In genomic region chr5:147780924-147781530, GRCh38 we compare ENCODE assay signal across 13 cellular contexts. TPM values are rescaled to one million over a fixed set of nuclear protein-coding genes. Genes with fewer than 3 reads are reported as not detected.
DNase-seq lines count a peak whose midpoint lies in the region; TF ChIP-seq lines count a peak whose summit lies in the region.
"Had no signal": no experiment of that assay in that cellular context is flagged by ENCODE, and none has a peak within 500 bp of the region (broad histone marks: within the 10 kb centered on the region; RNA-seq: fewer than 3 reads in every experiment).

No MANE protein-coding gene starts in this region.

- H3K27me3 ChIP-seq in KMS-11 (ENCODE audit: insufficient read depth, low read depth), result no peaks in the 10 kb centered on the region
- H3K27me3 ChIP-seq: colonic mucosa had no signal

- peaks cover 37% of the 10 kb centered on the region for H3K79me2 ChIP-seq in KMS-11 (ENCODE audit: insufficient read depth, low read depth)

- H3K4me1 Mint-ChIP-seq in brain, result peaks cover 42% of the 10 kb centered on the region
- H3K4me1 Mint-ChIP-seq in nephron, result peaks cover 17% of the 10 kb centered on the region

- H3K36me3 Mint-ChIP-seq in brain (peaks cover 13% of the 10 kb centered on the region), nephron (ENCODE audit: low read depth) (no peaks in the 10 kb centered on the region)

- H3K27ac ChIP-seq in KMS-11, result peak overlapping the region; percentile 78; the same call in 1 of the 2 replicates
- H3K27ac ChIP-seq: colonic mucosa, foreskin keratinocyte had no signal

- no peaks in the 10 kb centered on the region for H4K20me1 ChIP-seq in KMS-11 (ENCODE audit: insufficient read depth)

- H3K9ac ChIP-seq in KMS-11, result peak overlapping the region; percentile 59; the same call in 1 of the 2 replicates

- peak overlapping the region; percentile 89 to 97 (median 94) for H3K4me3 Mint-ChIP-seq in brain
- H3K4me3 Mint-ChIP-seq in nephron, result peak overlapping the region; percentile 74 to 84 (median 81)

- H3K4me3 ChIP-seq in KMS-11 (IDR thresholded peaks at IDR 0.05; ENCODE audit: insufficient read depth, low read depth, low read length), result no peak overlapping the region
- H3K4me3 ChIP-seq: colonic mucosa, lung had no signal

- H3K27ac Mint-ChIP-seq in brain, result peak overlapping the region; percentile 87 to 98 (median 98)
- H3K27ac Mint-ChIP-seq in nephron, result peak overlapping the region; percentile 67 to 81 (median 72)

- peak overlapping the region; percentile 85 for H3K4me2 ChIP-seq in KMS-11

- no peak overlapping the region for H2AFZ ChIP-seq in KMS-11 (ENCODE audit: low read depth)

- peaks cover 23% of the 10 kb centered on the region for H3K27me3 Mint-ChIP-seq in brain
- no peaks in the 10 kb centered on the region for H3K27me3 Mint-ChIP-seq in nephron (ENCODE audit: low read depth)

- H3K9me3 Mint-ChIP-seq in brain, result peaks cover 0 to 6% (median 0%) of the 10 kb centered on the region in 5 experiments
- H3K9me3 Mint-ChIP-seq in nephron, result no peaks in the 10 kb centered on the region

- DNase-seq in DMS79 treated with DMSO at 0.1 percent for 48 hours (lab: John Stamatoyannopoulos, UW), result peak; percentile 8
- no peak for DNase-seq in DMS79 (lab: John Stamatoyannopoulos, UW)
- no peak for DNase-seq in MV-4-11 (lab: John Stamatoyannopoulos, UW)
- no peak for DNase-seq in cortex of kidney (lab: John Stamatoyannopoulos, UW)
- no peak for DNase-seq in SK-N-DZ (ENCODE audit: low spot score)
- DNase-seq: 8988T; activated CD8-positive, alpha-beta memory T cell treated with anti-CD3 and anti-CD28 coated beads, Interleukin-2, amount 50 U/mL, for 4 hours; colonic mucosa; foreskin keratinocyte had no signal

- no peak for TF ChIP-seq CTCF in KMS-11 (conservative IDR thresholded peaks at IDR 0.05; ENCODE audit: low read depth, low read length)
- TF ChIP-seq CTCF in brain (conservative IDR thresholded peaks at IDR 0.05), result no peak
- TF ChIP-seq CTCF in nephron (IDR thresholded peaks at IDR 0.05; ENCODE audit: unreplicated experiment in 3 of 3), result no peak

- peaks cover 52% of the 10 kb centered on the region for H3K4me1 ChIP-seq in KMS-11 (ENCODE audit: low read depth, poor library complexity, severe bottlenecking)
- H3K4me1 ChIP-seq: colonic mucosa, foreskin keratinocyte had no signal

- H3K36me3 ChIP-seq in KMS-11 (ENCODE audit: insufficient read depth), result no peaks in the 10 kb centered on the region
- H3K36me3 ChIP-seq: colonic mucosa had no signal

RNA-seq across cellular contexts. Expression of gene JAKMIP2, which starts 1.5 kb away (rescaled TPM):
- 14.9 TPM for polyA plus RNA-seq in brain (ENCODE audit: insufficient read depth, low read depth, low replicate concordance)
- 13.7 and 15.7 TPM in 2 replicates for polyA plus RNA-seq in SK-N-DZ (2014; cell fraction: cytosol; rRNA removed)
- 12.5 and 13.2 TPM in 2 replicates for polyA plus RNA-seq in SK-N-DZ (2014; cell fraction: nucleus; rRNA removed)
- polyA plus RNA-seq: foreskin keratinocyte had no signal

RNA-seq across cellular contexts. Expression of gene SPINK1, which starts 50.4 kb away (rescaled TPM):
- polyA plus RNA-seq in brain (ENCODE audit: insufficient read depth, low read depth, low replicate concordance), result not detected
- polyA plus RNA-seq in SK-N-DZ (2014; cell fraction: cytosol; rRNA removed), result not detected in 2 replicates
- not detected in 2 replicates for polyA plus RNA-seq in SK-N-DZ (2014; cell fraction: nucleus; rRNA removed)
